10 cellular contexts compared by ENCODE assay signal in the genomic region with DNA sequence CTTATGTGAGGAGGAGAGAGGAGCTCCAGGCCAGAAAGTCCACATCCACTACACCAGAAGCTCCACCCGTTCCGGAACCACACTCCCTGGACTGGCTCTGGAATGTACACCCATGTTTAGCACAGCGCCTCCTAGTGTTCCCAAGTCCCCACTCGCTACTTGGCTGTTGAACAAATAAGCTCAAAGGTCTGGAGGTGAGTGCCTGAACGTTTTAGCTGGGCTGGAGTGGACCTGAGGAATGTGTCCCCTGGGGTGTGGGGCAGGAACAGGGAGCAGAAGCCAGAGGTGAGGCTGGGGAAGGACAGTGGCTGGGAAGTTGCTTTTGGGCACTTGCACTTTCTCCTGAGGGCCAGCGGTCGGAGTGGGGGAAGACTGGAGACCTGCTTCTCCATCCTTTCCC.
DNase-seq lines count a peak whose midpoint lies in the region; TF ChIP-seq lines count a peak whose summit lies in the region.
"Had no signal": no experiment of that assay in that cellular context is flagged by ENCODE, and none has a peak within 500 bp of the region (broad histone marks: within the 10 kb centered on the region; RNA-seq: fewer than 3 reads in every experiment).

No MANE protein-coding gene starts in this region.

- DNase-seq in NCI-H2107 treated with DMSO at 0.1 percent for 48 hours (lab: John Stamatoyannopoulos, UW; ENCODE audit: unreplicated experiment) (peak; percentile 5), NCI-H2107 (lab: John Stamatoyannopoulos, UW) (no peak), NCI-H1694 treated with DMSO at 0.1 percent for 48 hours (lab: John Stamatoyannopoulos, UW) (peak; percentile 8), dorsolateral prefrontal cortex (peak in 7 of 10 donors; percentile 39 to 80 (median 62)), neuronal stem cell (ENCODE audit: low spot score) (no peak), vagina (ENCODE audit: extremely low spot score in 2 of 2) (no peak), spleen (no peak), DMS153 treated with DMSO at 0.1 percent for 48 hours (lab: John Stamatoyannopoulos, UW; ENCODE audit: unreplicated experiment) (no peak)

- intact Hi-C loops in dorsolateral prefrontal cortex (cut with DNase I) (loop anchor here (1.0 to 10.0 kb wide), 8 partner anchors 83 to 379 kb away; no protein-coding TSS in a partner anchor), vagina (cut with DNase I) (loop anchor here (5.0 to 10.0 kb wide), 2 partner anchors 145 to 378 kb away; no protein-coding TSS in a partner anchor), spleen (cut with DNase I; ENCODE audit: low total_unique reads) (loop anchor here (5.0 kb wide), 1 partner anchor 378 kb away; no protein-coding TSS in a partner anchor)

- no peaks in the 10 kb centered on the region for H3K79me1 ChIP-seq in neuronal stem cell (ENCODE audit: low read depth, low read length)

- no peak overlapping the region for H4K91ac ChIP-seq in neuronal stem cell (ENCODE audit: low read depth, low read length, poor library complexity)

- no peak overlapping the region for H3K4ac ChIP-seq in neuronal stem cell (ENCODE audit: low read length)

- H2AFZ ChIP-seq in neuronal stem cell (ENCODE audit: low read length), result no peak overlapping the region

- H3K14ac ChIP-seq in neuronal stem cell (ENCODE audit: low read length), result no peak overlapping the region

- no peaks in the 10 kb centered on the region for H3K27me3 ChIP-seq in dorsolateral prefrontal cortex
- H3K27me3 ChIP-seq in neuronal stem cell (ENCODE audit: control insufficient read depth in 3 of 3, insufficient read depth in 3 of 3, low read depth in 1 of 3, low read length in 3 of 3), result no peaks in the 10 kb centered on the region
- no peaks in the 10 kb centered on the region for H3K27me3 ChIP-seq in vagina
- H3K27me3 ChIP-seq in spleen (replicated peaks in 1 of 7), result no peaks in the 10 kb centered on the region
- H3K27me3 ChIP-seq: BLaER1 treated with 17β-estradiol and CSF1 and Interleukin-3, amounts not matched to agents 10 nM and 100 nM had no signal

- H3K4me2 ChIP-seq in neuronal stem cell (ENCODE audit: insufficient read depth, low read length, poor library complexity, severe bottlenecking), result no peak overlapping the region
- H3K4me2 ChIP-seq: BLaER1 treated with 17β-estradiol and CSF1 and Interleukin-3, amounts not matched to agents 10 nM and 100 nM had no signal

- no peaks in the 10 kb centered on the region for H3K36me3 ChIP-seq in neuronal stem cell (replicated peaks in 1 of 2; ENCODE audit: control insufficient read depth in 2 of 2, insufficient read depth in 2 of 2, low read length in 2 of 2)
- no peaks in the 10 kb centered on the region for H3K36me3 ChIP-seq in vagina
- peaks cover 0 to 7% (median 0%) of the 10 kb centered on the region in 6 donors for H3K36me3 ChIP-seq in spleen
- H3K36me3 ChIP-seq: BLaER1 treated with 17β-estradiol and CSF1 and Interleukin-3, amounts not matched to agents 10 nM and 100 nM had no signal

- no peak overlapping the region for H2BK12ac ChIP-seq in neuronal stem cell (ENCODE audit: low read length)

- no peak overlapping the region for H2BK15ac ChIP-seq in neuronal stem cell (ENCODE audit: low read length)

- peak overlapping the region in 15 of 59 donors; percentile 4 to 56 (median 22) for H3K4me3 ChIP-seq in dorsolateral prefrontal cortex
- H3K4me3 ChIP-seq in neuronal stem cell (ENCODE audit: low read length in 2 of 2), result no peak overlapping the region
- H3K4me3 ChIP-seq in vagina, result no peak overlapping the region
- H3K4me3 ChIP-seq in spleen, result no peak overlapping the region
- H3K4me3 ChIP-seq: BLaER1 treated with 17β-estradiol and CSF1 and Interleukin-3, amounts not matched to agents 10 nM and 100 nM; SK-N-MC had no signal

- TF ChIP-seq POLR2A in vagina (IDR thresholded peaks at IDR 0.05) (no peak), spleen (IDR thresholded peaks at IDR 0.05) (no peak)

- peak overlapping the region; percentile 40 for H3K18ac ChIP-seq in neuronal stem cell (ENCODE audit: low read length)

- TF ChIP-seq CTCF in dorsolateral prefrontal cortex (IDR thresholded peaks at IDR 0.05 in 54 of 56, conservative IDR thresholded peaks at IDR 0.05 in 2 of 56; ENCODE audit: low read depth in 1 of 56, partially characterized antibody in 56 of 56), result peak in 7 of 56 donors; percentile 7 to 39 (median 23)
- no peak for TF ChIP-seq CTCF in vagina (IDR thresholded peaks at IDR 0.05)
- TF ChIP-seq CTCF in spleen (IDR thresholded peaks at IDR 0.05 in 8 of 11, conservative IDR thresholded peaks at IDR 0.05 in 3 of 11), result no peak

- H3K23ac ChIP-seq in neuronal stem cell (ENCODE audit: low read depth, low read length, poor library complexity), result no peak overlapping the region

- no CpG with 5 or more reads among the region's 7 CpGs for WGBS in neuronal stem cell (ENCODE audit: extremely low coverage in 2 of 2, insufficient read length in 2 of 2, insufficient replicate concordance in 1 of 2), 2 donors
- WGBS in spleen, 5 donors, result 65 to 75% (median 74%) methylated on average over 7 of the region's 7 CpGs

- peaks cover 6 to 8% of the 10 kb centered on the region in 2 donors for H3K4me1 ChIP-seq in neuronal stem cell (ENCODE audit: control insufficient read depth in 2 of 2, insufficient read depth in 1 of 2, low read depth in 1 of 2, low read length in 2 of 2)
- no peaks in the 10 kb centered on the region for H3K4me1 ChIP-seq in vagina
- peaks cover 0 to 8% (median 0%) of the 10 kb centered on the region in 6 donors for H3K4me1 ChIP-seq in spleen

- peak overlapping the region in 58 of 59 donors; percentile 91 to 100 (median 99) for H3K27ac ChIP-seq in dorsolateral prefrontal cortex
- H3K27ac ChIP-seq in neuronal stem cell (replicated peaks; ENCODE audit: low read length), result no peak overlapping the region
- H3K27ac ChIP-seq in vagina, result no peak overlapping the region
- no peak overlapping the region for H3K27ac ChIP-seq in spleen
- H3K27ac ChIP-seq: SK-N-MC had no signal

- no peak overlapping the region for H4K8ac ChIP-seq in neuronal stem cell (ENCODE audit: low read depth, low read length)

- H2AK5ac ChIP-seq in neuronal stem cell (ENCODE audit: low read depth, low read length), result peak overlapping the region; percentile 79

- H2BK120ac ChIP-seq in neuronal stem cell (ENCODE audit: low read depth, low read length), result no peak overlapping the region

- no peak overlapping the region for H2BK5ac ChIP-seq in neuronal stem cell (ENCODE audit: low read length)

- H3K9me3 ChIP-seq in neuronal stem cell (replicated peaks in 1 of 2; ENCODE audit: control insufficient read depth in 2 of 2, insufficient read depth in 1 of 2, low read depth in 1 of 2, low read length in 2 of 2) (no peaks in the 10 kb centered on the region), vagina (no peaks in the 10 kb centered on the region), spleen (peaks cover 0 to 18% (median 0%) of the 10 kb centered on the region in 8 donors)
- H3K9me3 ChIP-seq: BLaER1 treated with 17β-estradiol and CSF1 and Interleukin-3, amounts not matched to agents 10 nM and 100 nM had no signal

- no peak overlapping the region for H3K9ac ChIP-seq in neuronal stem cell (ENCODE audit: low read depth, low read length, poor library complexity)
- H3K9ac ChIP-seq: BLaER1 treated with 17β-estradiol and CSF1 and Interleukin-3, amounts not matched to agents 10 nM and 100 nM had no signal

Comparison
In these comparisons a context has a peak if more than half of its experiments do, and no peak if none do; other contexts are left out.
1. DNase-seq: peak in NCI-H2107 treated with DMSO at 0.1 percent for 48 hours (single experiment), NCI-H1694 treated with DMSO at 0.1 percent for 48 hours (single experiment) and dorsolateral prefrontal cortex (7 of 10); none in NCI-H2107 (single experiment), neuronal stem cell (single experiment), vagina (0 of 2), spleen (single experiment) and DMS153 treated with DMSO at 0.1 percent for 48 hours (single experiment).
2. H3K27ac ChIP-seq: peak in dorsolateral prefrontal cortex (58 of 59); none in neuronal stem cell (single experiment), vagina (single experiment) and spleen (0 of 8).